In the genomic region with DNA sequence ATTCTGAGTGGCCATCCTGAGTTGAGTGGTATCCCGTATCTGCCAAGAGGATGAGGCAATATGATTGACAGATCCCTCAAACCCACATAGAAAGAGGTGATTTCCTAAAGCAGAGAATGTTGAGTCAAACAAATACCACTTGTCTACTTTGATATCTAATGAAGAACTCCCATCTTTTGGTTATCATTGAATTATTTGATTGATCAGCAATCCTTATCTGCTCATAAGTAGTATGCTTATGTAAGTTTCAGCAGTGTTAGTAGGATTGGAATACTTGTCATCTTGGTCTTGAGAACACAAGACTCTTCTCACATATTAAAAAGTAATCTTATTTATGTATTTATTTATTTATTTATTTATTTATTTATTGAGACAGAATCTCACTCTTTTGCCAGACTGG, we compare ENCODE assay signal across 7 cellular contexts.
"Had no signal": no experiment of that assay in that cellular context is flagged by ENCODE, and none has a peak within 500 bp of the region (broad histone marks: within the 10 kb centered on the region; RNA-seq: fewer than 3 reads in every experiment).

No MANE protein-coding gene starts in this region.

- H3K27ac ChIP-seq: GM23248 had no signal

- H2AFZ ChIP-seq: GM23248 had no signal

- FAIRE-seq: HTR-8/SVneo had no signal

- H3K36me3 ChIP-seq: HAP-1 had no signal

- H3K4me1 ChIP-seq: HAP-1 had no signal

- H3K9ac ChIP-seq: GM23248 had no signal

- H3K4me3 ChIP-seq: GM23248, HAP-1 had no signal

- ATAC-seq: HCT116 had no signal

- DNase-seq: GM23248, GOT3, H7, KG1 had no signal

- H3K9me3 ChIP-seq: HAP-1 had no signal
